Comparison of ENCODE assay signal across 8 cellular contexts in the genomic region with DNA sequence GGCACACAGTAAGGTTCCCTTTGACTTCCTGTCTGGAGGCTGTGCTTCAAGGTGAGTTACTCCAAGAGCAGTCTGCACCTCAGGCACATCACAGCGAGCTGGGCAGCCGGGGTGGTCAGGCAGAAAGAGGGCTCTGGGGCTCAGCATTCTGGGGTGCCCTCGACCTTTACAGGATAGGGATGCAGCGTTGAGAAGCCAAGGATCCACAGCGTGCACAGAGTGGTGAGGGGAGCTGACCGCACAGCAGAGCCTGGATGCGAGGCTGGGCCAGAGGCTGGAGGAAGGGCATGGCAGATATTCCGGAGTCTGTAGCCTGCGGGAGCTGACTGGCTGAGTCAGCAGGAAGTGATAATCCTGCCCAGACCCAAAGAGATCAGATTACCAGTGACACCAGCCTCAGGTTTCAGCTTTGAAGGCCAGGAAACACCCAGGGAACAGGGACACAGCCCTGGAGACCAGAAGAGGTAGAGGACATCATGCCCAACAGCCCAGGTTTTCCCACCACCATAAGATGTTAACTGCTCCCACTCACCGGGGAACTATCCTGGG. TPM values are rescaled to one million over a fixed set of nuclear protein-coding genes. Genes with fewer than 3 reads are reported as not detected.
DNase-seq lines count a peak whose midpoint lies in the region; ATAC-seq, FAIRE-seq and TF ChIP-seq lines count a peak whose summit lies in the region.

No MANE protein-coding gene starts in this region.

- H3K27ac Mint-ChIP-seq in nephron progenitor cell, result peak overlapping the region; percentile 92
- H3K27ac Mint-ChIP-seq in activated CD4-positive, alpha-beta memory T cell treated with anti-CD3 and anti-CD28 coated beads for 36 hours, result no peak overlapping the region

- H3K9me3 ChIP-seq in endothelial cell of umbilical vein (replicated peaks; ENCODE audit: control insufficient read depth, insufficient read depth, low read length), result no peaks in the 10 kb centered on the region

- H3K27me3 Mint-ChIP-seq in nephron progenitor cell (ENCODE audit: low read depth, poor library complexity), result no peaks in the 10 kb centered on the region
- peaks cover 14% of the 10 kb centered on the region for H3K27me3 Mint-ChIP-seq in activated CD4-positive, alpha-beta memory T cell treated with anti-CD3 and anti-CD28 coated beads for 36 hours

- peak overlapping the region; percentile 35 for H3K9ac ChIP-seq in endothelial cell of umbilical vein (replicated peaks; ENCODE audit: extremely low read depth, insufficient read depth, low read length)

- no peaks in the 10 kb centered on the region for H3K9me1 ChIP-seq in endothelial cell of umbilical vein (replicated peaks; ENCODE audit: control insufficient read depth, extremely low read depth, insufficient read depth, low read length)

- no peak for ATAC-seq in HG02840 (IDR thresholded peaks at IDR 0.05; ENCODE audit: low FRiP score, unreplicated experiment)

- H3K9me3 Mint-ChIP-seq in nephron progenitor cell, result peaks cover 8% of the 10 kb centered on the region
- H3K9me3 Mint-ChIP-seq in activated CD4-positive, alpha-beta memory T cell treated with anti-CD3 and anti-CD28 coated beads for 36 hours, result no peaks in the 10 kb centered on the region

- H3K36me3 Mint-ChIP-seq in nephron progenitor cell (ENCODE audit: low read depth), result no peaks in the 10 kb centered on the region
- no peaks in the 10 kb centered on the region for H3K36me3 Mint-ChIP-seq in activated CD4-positive, alpha-beta memory T cell treated with anti-CD3 and anti-CD28 coated beads for 36 hours

- CTCF ChIA-PET in endothelial cell of umbilical vein (lab: Charles Lee), result interaction anchor here (0.8 to 1.3 kb wide), 9 partner anchors 8 to 465 kb away, joined by 3 to 7 read pairs (median 3); no protein-coding TSS in a partner anchor
- CTCF ChIA-PET in activated CD4-positive, alpha-beta memory T cell treated with anti-CD3 and anti-CD28 coated beads for 36 hours (lab: Charles Lee), result no interaction called here

- H2AFZ ChIP-seq in endothelial cell of umbilical vein (ENCODE audit: low read depth, low read length), result peak overlapping the region; percentile 66

- H3K79me2 ChIP-seq in endothelial cell of umbilical vein (ENCODE audit: control insufficient read depth, insufficient read depth, low read length), result no peaks in the 10 kb centered on the region

- peak; percentile 45 for TF ChIP-seq POLR2A in endothelial cell of umbilical vein (IDR thresholded peaks at IDR 0.05; ENCODE audit: low read depth, low read length)

- H3K36me3 ChIP-seq in endothelial cell of umbilical vein (ENCODE audit: control insufficient read depth in 2 of 2, extremely low read depth in 1 of 2, insufficient read depth in 2 of 2, low read length in 2 of 2), result no peaks in the 10 kb centered on the region

- no peaks in the 10 kb centered on the region for H3K27me3 ChIP-seq in endothelial cell of umbilical vein (ENCODE audit: control insufficient read depth in 2 of 2, insufficient read depth in 2 of 2, low read length in 2 of 2)

- dilution Hi-C loops in endothelial cell of umbilical vein (cut with MboI; ENCODE audit: extremely low pct_ligation_motif_present, low sequenced_read_pairs), result no loop called here

- peak; percentile 99 for FAIRE-seq in endothelial cell of umbilical vein (lab: Jason Lieb, UNC)

- H3K4me2 ChIP-seq in endothelial cell of umbilical vein (ENCODE audit: insufficient read depth, low read length), result peak overlapping the region; percentile 33

- no peak for TF ChIP-seq CTCF in endothelial cell of umbilical vein (IDR thresholded peaks at IDR 0.05; ENCODE audit: extremely low read depth in 1 of 2, insufficient read depth in 1 of 2, low read depth in 1 of 2, low read length in 2 of 2)
- no peak for TF ChIP-seq CTCF in nephron progenitor cell (IDR thresholded peaks at IDR 0.05)

- peak overlapping the region; percentile 58 for H3K4me3 Mint-ChIP-seq in nephron progenitor cell
- H3K4me3 Mint-ChIP-seq in activated CD4-positive, alpha-beta memory T cell treated with anti-CD3 and anti-CD28 coated beads for 36 hours, result no peak overlapping the region

- H3K27ac ChIP-seq in endothelial cell of umbilical vein (ENCODE audit: insufficient read depth, low read depth, low read length), result peak overlapping the region; percentile 75

- POLR2A ChIA-PET in endothelial cell of umbilical vein (lab: Charles Lee), result interaction anchor here (0.9 kb wide), 1 partner anchor 38 kb away, joined by 4 read pairs; a partner anchor contains a TSS
- POLR2A ChIA-PET in activated CD4-positive, alpha-beta memory T cell treated with anti-CD3 and anti-CD28 coated beads for 36 hours (lab: Charles Lee), result no interaction called here

- no peaks in the 10 kb centered on the region for H4K20me1 ChIP-seq in endothelial cell of umbilical vein (replicated peaks; ENCODE audit: control insufficient read depth, extremely low read depth, insufficient read depth, low read length)

- DNase-seq in Daoy (ENCODE audit: low read depth) (peak; percentile 82), NCI-H748 (lab: John Stamatoyannopoulos, UW; ENCODE audit: unreplicated experiment) (peak; percentile 49), endothelial cell of umbilical vein (ENCODE audit: low read depth, low spot score) (peak; percentile 84), nephron progenitor cell (peak; percentile 20), medulla oblongata (ENCODE audit: extremely low spot score) (no peak)
- DNase-seq in stimulated activated naive CD4-positive, alpha-beta T cell (lab: John Stamatoyannopoulos, UW), result no peak
- no peak for DNase-seq in activated CD4-positive, alpha-beta memory T cell treated with anti-CD3 and anti-CD28 coated beads for 36 hours

- peaks cover 13% of the 10 kb centered on the region for H3K4me1 ChIP-seq in endothelial cell of umbilical vein (ENCODE audit: control insufficient read depth, extremely low read depth, insufficient read depth, low read length)

- H3K4me1 Mint-ChIP-seq in nephron progenitor cell, result peaks cover 17% of the 10 kb centered on the region
- no peaks in the 10 kb centered on the region for H3K4me1 Mint-ChIP-seq in activated CD4-positive, alpha-beta memory T cell treated with anti-CD3 and anti-CD28 coated beads for 36 hours (ENCODE audit: low read depth)

- intact Hi-C loops in endothelial cell of umbilical vein (cut with micrococcal nuclease), result loop anchor here (1.0 kb wide), 2 partner anchors 60 to 102 kb away; a partner anchor contains a TSS
- intact Hi-C loops in activated CD4-positive, alpha-beta memory T cell treated with anti-CD3 and anti-CD28 coated beads for 36 hours (cut with micrococcal nuclease), result no loop called here

- H3K4me3 ChIP-seq in endothelial cell of umbilical vein (replicated peaks in 1 of 3; ENCODE audit: insufficient read depth in 1 of 3, low read depth in 1 of 3, low read length in 3 of 3), result no peak overlapping the region

- BruUV-seq in endothelial cell of umbilical vein (replicated peaks; lab: Mats Ljungman, UMichigan), result no TSS peak

TF ChIP-seq in endothelial cell of umbilical vein, 7 proteins besides CTCF, POLR2A, EP300 and RAD21:
- peak; percentile 69 for TF ChIP-seq FOS (IDR thresholded peaks at IDR 0.05; ENCODE audit: borderline replicate concordance, insufficient read depth, low read length)
- peak; percentile 72 for TF ChIP-seq POLR2AphosphoS5 (IDR thresholded peaks at IDR 0.05; ENCODE audit: insufficient read depth, low read depth, low read length)
- peak; percentile 67 for TF ChIP-seq GATA2 (IDR thresholded peaks at IDR 0.05; ENCODE audit: insufficient read depth, insufficient read length, low read depth, low read length)
- no peak for TF ChIP-seq EZH2 (IDR thresholded peaks at IDR 0.05; ENCODE audit: borderline replicate concordance, low read depth, low read length, severe bottlenecking)

RNA-seq across cellular contexts. Expression of a gene that starts 38.4 kb away (rescaled TPM):
- total RNA-seq in Daoy (2014; rRNA removed; shearing (Covaris generic)), result 18.9 and 20.4 TPM in 2 replicates
- total RNA-seq in endothelial cell of umbilical vein, result 9.7 and 12.2 TPM in 2 replicates
- 15.3 and 17.6 TPM in 2 replicates for polyA plus RNA-seq in endothelial cell of umbilical vein
- 13.9 and 15.6 TPM in 2 replicates for polyA plus RNA-seq in endothelial cell of umbilical vein (2011; cell fraction: cytosol; rRNA removed)
- 17.6 and 22.3 TPM in 2 replicates for polyA plus RNA-seq in endothelial cell of umbilical vein (2011; cell fraction: nucleus; rRNA removed)
- 7.0 and 8.4 TPM in 2 replicates for polyA plus RNA-seq in endothelial cell of umbilical vein (2012)
- 15.2 and 18.4 TPM in 2 replicates for polyA minus RNA-seq in endothelial cell of umbilical vein
- polyA minus RNA-seq in endothelial cell of umbilical vein (2011; cell fraction: cytosol; rRNA and poly(A)+ RNA removed), result 3.5 TPM
- 29.0 and 32.3 TPM in 2 replicates for polyA minus RNA-seq in endothelial cell of umbilical vein (2011; cell fraction: nucleus; rRNA and poly(A)+ RNA removed)
- total RNA-seq in activated CD4-positive, alpha-beta memory T cell treated with anti-CD3 and anti-CD28 coated beads for 36 hours, result not detected

Comparison
In these comparisons a context has a peak if more than half of its experiments do, and no peak if none do; other contexts are left out.
1. DNase-seq: peak in Daoy (single experiment), NCI-H748 (single experiment), endothelial cell of umbilical vein (single experiment) and nephron progenitor cell (single experiment); none in stimulated activated naive CD4-positive, alpha-beta T cell (0 of 6), medulla oblongata (single experiment) and activated CD4-positive, alpha-beta memory T cell treated with anti-CD3 and anti-CD28 coated beads for 36 hours (single experiment).